ENCODE assay signal across 2 cellular contexts in genomic region chr1:205061227-205061626, GRCh38.
TF ChIP-seq lines count a peak whose summit lies in the region.

No MANE protein-coding gene starts in this region.

TF ChIP-seq in A549, 52 proteins besides CTCF, POLR2A, EP300 and RAD21:
- no peak for TF ChIP-seq BCL3 (IDR thresholded peaks at IDR 0.05)
- TF ChIP-seq CHD2 (IDR thresholded peaks at IDR 0.05; ENCODE audit: low read length, partially characterized antibody) = no peak
- TF ChIP-seq SMC3 (IDR thresholded peaks at IDR 0.05) = no peak
- no peak for TF ChIP-seq JUN (IDR thresholded peaks at IDR 0.05)
- TF ChIP-seq PHF8 (IDR thresholded peaks at IDR 0.05; ENCODE audit: borderline replicate concordance, low read depth) = no peak
- TF ChIP-seq CBX2 (IDR thresholded peaks at IDR 0.05; ENCODE audit: borderline replicate concordance, low read depth) = no peak

TF ChIP-seq in HEK293, 187 proteins besides CTCF, POLR2A, EP300 and RAD21 (continued from another document):
- TF ChIP-seq ZNF513 (tag by site-specific recombination; IDR thresholded peaks at IDR 0.05) (no peak), SETDB1 (IDR thresholded peaks at IDR 0.05; ENCODE audit: insufficient read length, low read length) (no peak)
